ENCODE assay signal across 12 cellular contexts in genomic region chrX:154321624-154322023, GRCh38. TPM values are rescaled to one million over a fixed set of nuclear protein-coding genes. Genes with fewer than 3 reads are reported as not detected.
DNase-seq lines count a peak whose midpoint lies in the region; ATAC-seq and TF ChIP-seq lines count a peak whose summit lies in the region.
"Had no signal": no experiment of that assay in that cellular context is flagged by ENCODE, and none has a peak within 500 bp of the region (broad histone marks: within the 10 kb centered on the region; RNA-seq: fewer than 3 reads in every experiment).

No MANE protein-coding gene starts in this region.

- TF ChIP-seq CTCF in BE2C (IDR thresholded peaks at IDR 0.05; ENCODE audit: low read depth, low read length) (peak; percentile 30; the same call in 1 of the 2 replicates), GM13977 (IDR thresholded peaks at IDR 0.05; ENCODE audit: extremely low read depth, insufficient read depth, missing control alignments) (peak; percentile 25), heart right ventricle (IDR thresholded peaks at IDR 0.05) (peak in 5 of 9 donors; percentile 14 to 46 (median 25)), glutamatergic neuron (IDR thresholded peaks at IDR 0.05; ENCODE audit: partially characterized antibody, unreplicated experiment) (no peak)

- peak in 5 of 8 donors; percentile 45 to 76 (median 66) for ATAC-seq in heart right ventricle
- no peak for ATAC-seq in HG02870 (IDR thresholded peaks at IDR 0.05; ENCODE audit: unreplicated experiment)

- no peaks in the 10 kb centered on the region for H3K36me3 Mint-ChIP-seq in glutamatergic neuron (ENCODE audit: unreplicated experiment)

- no peaks in the 10 kb centered on the region for H3K9me3 ChIP-seq in BE2C
- no peaks in the 10 kb centered on the region for H3K9me3 ChIP-seq in heart right ventricle

- H3K4me1 Mint-ChIP-seq in glutamatergic neuron (ENCODE audit: low read depth, unreplicated experiment) = peaks cover 4% of the 10 kb centered on the region

- intact Hi-C loops in heart right ventricle (cut with DNase I) = no loop called here

- H3K4me3 Mint-ChIP-seq in glutamatergic neuron (ENCODE audit: unreplicated experiment) = no peak overlapping the region

- H3K36me3 ChIP-seq in BE2C = no peaks in the 10 kb centered on the region
- no peaks in the 10 kb centered on the region for H3K36me3 ChIP-seq in heart right ventricle

- no peak overlapping the region for H3K27ac Mint-ChIP-seq in glutamatergic neuron (ENCODE audit: unreplicated experiment)

- in situ Hi-C loops in GM13977 (cut with MboI; ENCODE audit: low pct_unique_long_range_greater_than_20kb, low sequenced_read_pairs, unreplicated experiment) = no loop called here

- peaks cover 3% of the 10 kb centered on the region for H3K9me3 Mint-ChIP-seq in glutamatergic neuron (ENCODE audit: unreplicated experiment)

- H3K4me1 ChIP-seq in BE2C = no peaks in the 10 kb centered on the region
- peaks cover 0 to 17% (median 8%) of the 10 kb centered on the region in 9 donors for H3K4me1 ChIP-seq in heart right ventricle

- H3K27ac ChIP-seq in heart right ventricle = no peak overlapping the region

- H3K27me3 Mint-ChIP-seq in glutamatergic neuron (ENCODE audit: unreplicated experiment) = peaks cover 3% of the 10 kb centered on the region

- H3K4me3 ChIP-seq in BE2C (ENCODE audit: low read depth, low read length) (no peak overlapping the region), heart right ventricle (no peak overlapping the region)

- 47 to 52% methylated on average over 9 of the region's 9 CpGs for WGBS in heart right ventricle, 2 donors

- H3K27me3 ChIP-seq in BE2C = no peaks in the 10 kb centered on the region
- peaks cover 0 to 59% (median 0%) of the 10 kb centered on the region in 7 donors for H3K27me3 ChIP-seq in heart right ventricle

- DNase-seq in BE2C = peak; percentile 17
- DNase-seq in GM13977 (ENCODE audit: low spot score) = no peak
- peak; percentile 18 for DNase-seq in SK-N-DZ (ENCODE audit: low spot score)
- DNase-seq in heart right ventricle = peak in 1 of 2 donors; percentile 24
- no peak for DNase-seq in RKO (ENCODE audit: low spot score)
- DNase-seq in glutamatergic neuron = no peak
- no peak for DNase-seq in NCI-H510A treated with DMSO at 0.1 percent for 48 hours (lab: John Stamatoyannopoulos, UW)
- DNase-seq: central memory CD4-positive, alpha-beta T cell; EL; stimulated activated CD4-positive, alpha-beta T cell treated with anti-CD3 and anti-CD28 coated beads, Interleukin-12 subunit alpha, Interleukin-12 subunit beta, amount 100 ng/mL, for 4 hours; stimulated activated naive CD4-positive, alpha-beta T cell treated with Interleukin-2 at 50 U/mL for 16 hours had no signal

RNA-seq across cellular contexts. Expression of gene TKTL1, which starts 26.0 kb away (rescaled TPM):
- 0.32 TPM for polyA plus RNA-seq in BE2C (2012; ENCODE audit: insufficient read depth, insufficient read length, low read depth)
- polyA plus RNA-seq in SK-N-DZ (2014; cell fraction: cytosol; rRNA removed) = 1.1 TPM in 1 of 2 replicates, not detected in the other
- polyA plus RNA-seq in SK-N-DZ (2014; cell fraction: nucleus; rRNA removed) = 0.28 TPM in 1 of 2 replicates, not detected in the other
- total RNA-seq in heart right ventricle (10 to 100 TPM in 5 of 10 donors, 1 to 10 TPM in 5; 3.7 to 14.1 (median 9.2) TPM), glutamatergic neuron (ENCODE audit: unreplicated experiment) (not detected)
- polyA plus RNA-seq in heart right ventricle = 1 to 10 TPM; 2.6 to 5.7 TPM

RNA-seq across cellular contexts. Expression of gene TEX28, which starts 26.7 kb away (rescaled TPM):
- polyA plus RNA-seq in BE2C (2012; ENCODE audit: insufficient read depth, insufficient read length, low read depth) = not detected
- not detected in 2 replicates for polyA plus RNA-seq in SK-N-DZ (2014; cell fraction: cytosol; rRNA removed)
- not detected in 2 replicates for polyA plus RNA-seq in SK-N-DZ (2014; cell fraction: nucleus; rRNA removed)
- total RNA-seq in heart right ventricle (not detected), glutamatergic neuron (ENCODE audit: unreplicated experiment) (not detected)
- not detected for polyA plus RNA-seq in heart right ventricle

RNA-seq across cellular contexts. Expression of gene FLNA, which starts 52.8 kb away (rescaled TPM):
- polyA plus RNA-seq in BE2C (2012; ENCODE audit: insufficient read depth, insufficient read length, low read depth) = 487 TPM
- 118 and 164 TPM in 2 replicates for polyA plus RNA-seq in SK-N-DZ (2014; cell fraction: cytosol; rRNA removed)
- polyA plus RNA-seq in SK-N-DZ (2014; cell fraction: nucleus; rRNA removed) = 267 and 369 TPM in 2 replicates
- total RNA-seq in heart right ventricle = 100 to 1,000 TPM; 139 to 288 (median 181) TPM
- polyA plus RNA-seq in heart right ventricle = 100 to 1,000 TPM; 368 to 442 TPM
- total RNA-seq in glutamatergic neuron (ENCODE audit: unreplicated experiment) = 499 TPM

RNA-seq across cellular contexts. Expression of gene EMD, which starts 57.5 kb away (rescaled TPM):
- 182 TPM for polyA plus RNA-seq in BE2C (2012; ENCODE audit: insufficient read depth, insufficient read length, low read depth)
- 76.3 and 77.9 TPM in 2 replicates for polyA plus RNA-seq in SK-N-DZ (2014; cell fraction: cytosol; rRNA removed)
- polyA plus RNA-seq in SK-N-DZ (2014; cell fraction: nucleus; rRNA removed) = 63.6 and 71.0 TPM in 2 replicates
- 10 to 100 TPM; 47.8 to 74.1 (median 59.6) TPM for total RNA-seq in heart right ventricle
- 100 to 1,000 TPM in 1 of 2 donors, 10 to 100 TPM in 1; 54.8 to 170 TPM for polyA plus RNA-seq in heart right ventricle
- 56.8 TPM for total RNA-seq in glutamatergic neuron (ENCODE audit: unreplicated experiment)

Comparison
In these comparisons a context has a peak if more than half of its experiments do, and no peak if none do; other contexts are left out.
1. DNase-seq: peak in BE2C (single experiment) and SK-N-DZ (single experiment); none in GM13977 (single experiment), RKO (single experiment), glutamatergic neuron (single experiment) and NCI-H510A treated with DMSO at 0.1 percent for 48 hours (single experiment).